1 cellular context compared by ENCODE assay signal in genomic region chr3:10459954-10460754, GRCh38.
TF ChIP-seq lines count a peak whose summit lies in the region.

No MANE protein-coding gene starts in this region.

TF ChIP-seq in HepG2, 621 proteins besides CTCF, POLR2A, EP300 and RAD21 (continued from another document and continues in another):
- TF ChIP-seq GMEB1 (CRISPR knock-in tag; IDR thresholded peaks at IDR 0.05; ENCODE audit: borderline replicate concordance): peak; percentile 43; the same call in 1 of the 2 replicates
- TF ChIP-seq, protein P1, sequence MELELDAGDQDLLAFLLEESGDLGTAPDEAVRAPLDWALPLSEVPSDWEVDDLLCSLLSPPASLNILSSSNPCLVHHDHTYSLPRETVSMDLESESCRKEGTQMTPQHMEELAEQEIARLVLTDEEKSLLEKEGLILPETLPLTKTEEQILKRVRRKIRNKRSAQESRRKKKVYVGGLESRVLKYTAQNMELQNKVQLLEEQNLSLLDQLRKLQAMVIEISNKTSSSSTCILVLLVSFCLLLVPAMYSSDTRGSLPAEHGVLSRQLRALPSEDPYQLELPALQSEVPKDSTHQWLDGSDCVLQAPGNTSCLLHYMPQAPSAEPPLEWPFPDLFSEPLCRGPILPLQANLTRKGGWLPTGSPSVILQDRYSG (CRISPR knock-in tag; IDR thresholded peaks at IDR 0.05): peak; percentile 96
- TF ChIP-seq ZFYVE20 (CRISPR knock-in tag; IDR thresholded peaks at IDR 0.05; ENCODE audit: borderline replicate concordance, low read depth): peak; percentile 96; the same call in 1 of the 2 replicates
- no peak for TF ChIP-seq CEBPG (CRISPR knock-in tag; IDR thresholded peaks at IDR 0.05)
- TF ChIP-seq SIX1 (CRISPR knock-in tag; IDR thresholded peaks at IDR 0.05; ENCODE audit: borderline replicate concordance): peak; percentile 67; the same call in 1 of the 2 replicates
- peak; percentile 83; the same call in 1 of the 2 replicates for TF ChIP-seq ZBTB42 (CRISPR knock-in tag; IDR thresholded peaks at IDR 0.05)
- TF ChIP-seq ZNF652 (CRISPR knock-in tag; IDR thresholded peaks at IDR 0.05; ENCODE audit: borderline replicate concordance, low read depth): peak; percentile 54; the same call in 1 of the 2 replicates
- TF ChIP-seq, protein P2, sequence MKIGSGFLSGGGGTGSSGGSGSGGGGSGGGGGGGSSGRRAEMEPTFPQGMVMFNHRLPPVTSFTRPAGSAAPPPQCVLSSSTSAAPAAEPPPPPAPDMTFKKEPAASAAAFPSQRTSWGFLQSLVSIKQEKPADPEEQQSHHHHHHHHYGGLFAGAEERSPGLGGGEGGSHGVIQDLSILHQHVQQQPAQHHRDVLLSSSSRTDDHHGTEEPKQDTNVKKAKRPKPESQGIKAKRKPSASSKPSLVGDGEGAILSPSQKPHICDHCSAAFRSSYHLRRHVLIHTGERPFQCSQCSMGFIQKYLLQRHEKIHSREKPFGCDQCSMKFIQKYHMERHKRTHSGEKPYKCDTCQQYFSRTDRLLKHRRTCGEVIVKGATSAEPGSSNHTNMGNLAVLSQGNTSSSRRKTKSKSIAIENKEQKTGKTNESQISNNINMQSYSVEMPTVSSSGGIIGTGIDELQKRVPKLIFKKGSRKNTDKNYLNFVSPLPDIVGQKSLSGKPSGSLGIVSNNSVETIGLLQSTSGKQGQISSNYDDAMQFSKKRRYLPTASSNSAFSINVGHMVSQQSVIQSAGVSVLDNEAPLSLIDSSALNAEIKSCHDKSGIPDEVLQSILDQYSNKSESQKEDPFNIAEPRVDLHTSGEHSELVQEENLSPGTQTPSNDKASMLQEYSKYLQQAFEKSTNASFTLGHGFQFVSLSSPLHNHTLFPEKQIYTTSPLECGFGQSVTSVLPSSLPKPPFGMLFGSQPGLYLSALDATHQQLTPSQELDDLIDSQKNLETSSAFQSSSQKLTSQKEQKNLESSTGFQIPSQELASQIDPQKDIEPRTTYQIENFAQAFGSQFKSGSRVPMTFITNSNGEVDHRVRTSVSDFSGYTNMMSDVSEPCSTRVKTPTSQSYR (CRISPR knock-in tag; IDR thresholded peaks at IDR 0.05; ENCODE audit: borderline replicate concordance): peak; percentile 83
- TF ChIP-seq TBL1XR1 (IDR thresholded peaks at IDR 0.05; ENCODE audit: borderline replicate concordance, low read length, partially characterized antibody): no peak
- peak; percentile 93 for TF ChIP-seq TOPORS (CRISPR knock-in tag; IDR thresholded peaks at IDR 0.05)
- peak; percentile 76 for TF ChIP-seq HHEX (CRISPR knock-in tag; IDR thresholded peaks at IDR 0.05)
- TF ChIP-seq NFATC3 (CRISPR knock-in tag; IDR thresholded peaks at IDR 0.05): peak; percentile 83; the same call in 1 of the 2 replicates
- no peak for TF ChIP-seq ZNF891 (CRISPR knock-in tag; IDR thresholded peaks at IDR 0.05)
- no peak for TF ChIP-seq DMTF1 (CRISPR knock-in tag; IDR thresholded peaks at IDR 0.05)
- peak; percentile 56; the same call in 1 of the 2 replicates for TF ChIP-seq SP2 (CRISPR knock-in tag; IDR thresholded peaks at IDR 0.05)
- TF ChIP-seq ATF4 (CRISPR knock-in tag; IDR thresholded peaks at IDR 0.05): peak in 1 of 2 experiments; percentile 64; a peak in 1 of 4 replicates
- no peak for TF ChIP-seq RBM22 (optimal IDR thresholded peaks at IDR 0.05; ENCODE audit: low read length)
- TF ChIP-seq KLF15 (CRISPR knock-in tag; IDR thresholded peaks at IDR 0.05; ENCODE audit: borderline replicate concordance): 0 out of 2 replicates have a peak, but pooled peaks have one; percentile 43
- TF ChIP-seq EEA1 (CRISPR knock-in tag; IDR thresholded peaks at IDR 0.05; ENCODE audit: borderline replicate concordance): peak; percentile 79
- peak; percentile 90 for TF ChIP-seq HNF1B (CRISPR knock-in tag; IDR thresholded peaks at IDR 0.05)
- TF ChIP-seq ZNF546 (CRISPR knock-in tag; conservative IDR thresholded peaks at IDR 0.05): peak; percentile 95
- TF ChIP-seq ZNF296 (CRISPR knock-in tag; conservative IDR thresholded peaks at IDR 0.05): peak; percentile 95
- TF ChIP-seq TRAFD1 (CRISPR knock-in tag; IDR thresholded peaks at IDR 0.05; ENCODE audit: borderline replicate concordance): peak; percentile 92; the same call in 1 of the 2 replicates
- TF ChIP-seq SP1 (IDR thresholded peaks at IDR 0.05): no peak
- peak; percentile 52; the same call in 1 of the 2 replicates for TF ChIP-seq SP1 (CRISPR knock-in tag; IDR thresholded peaks at IDR 0.05)
- TF ChIP-seq CHD2 (IDR thresholded peaks at IDR 0.05; ENCODE audit: low read depth, low read length): no peak
- TF ChIP-seq ATAD3A (CRISPR knock-in tag; IDR thresholded peaks at IDR 0.05): peak; percentile 98
- peak; percentile 90; the same call in 1 of the 2 replicates for TF ChIP-seq ZFP1 (CRISPR knock-in tag; IDR thresholded peaks at IDR 0.05)
- no peak for TF ChIP-seq ZNF260 (CRISPR knock-in tag; IDR thresholded peaks at IDR 0.05; ENCODE audit: borderline replicate concordance, low read depth)
- no peak for TF ChIP-seq REXO4 (CRISPR knock-in tag; IDR thresholded peaks at IDR 0.05; ENCODE audit: borderline replicate concordance)
- peak; percentile 96 for TF ChIP-seq HOXA5 (CRISPR knock-in tag; IDR thresholded peaks at IDR 0.05)
- peak; percentile 99 for TF ChIP-seq HBP1 (CRISPR knock-in tag; IDR thresholded peaks at IDR 0.05; ENCODE audit: low read depth)
- peak; percentile 98 for TF ChIP-seq ATF6 (CRISPR knock-in tag; conservative IDR thresholded peaks at IDR 0.05)
- TF ChIP-seq KDM5A (IDR thresholded peaks at IDR 0.05; ENCODE audit: borderline replicate concordance, low read length): no peak
- TF ChIP-seq ZNF350 (CRISPR knock-in tag; IDR thresholded peaks at IDR 0.05; ENCODE audit: borderline replicate concordance, low read depth): no peak
- peak; percentile 88; the same call in 1 of the 2 replicates for TF ChIP-seq AKNA (CRISPR knock-in tag; IDR thresholded peaks at IDR 0.05; ENCODE audit: borderline replicate concordance)
- TF ChIP-seq ZNF703 (CRISPR knock-in tag; IDR thresholded peaks at IDR 0.05; ENCODE audit: borderline replicate concordance): no peak
- TF ChIP-seq SIN3B (IDR thresholded peaks at IDR 0.05; ENCODE audit: low read length): peak; percentile 77
